Comparison of ENCODE assay signal across 19 cellular contexts in the genomic region with DNA sequence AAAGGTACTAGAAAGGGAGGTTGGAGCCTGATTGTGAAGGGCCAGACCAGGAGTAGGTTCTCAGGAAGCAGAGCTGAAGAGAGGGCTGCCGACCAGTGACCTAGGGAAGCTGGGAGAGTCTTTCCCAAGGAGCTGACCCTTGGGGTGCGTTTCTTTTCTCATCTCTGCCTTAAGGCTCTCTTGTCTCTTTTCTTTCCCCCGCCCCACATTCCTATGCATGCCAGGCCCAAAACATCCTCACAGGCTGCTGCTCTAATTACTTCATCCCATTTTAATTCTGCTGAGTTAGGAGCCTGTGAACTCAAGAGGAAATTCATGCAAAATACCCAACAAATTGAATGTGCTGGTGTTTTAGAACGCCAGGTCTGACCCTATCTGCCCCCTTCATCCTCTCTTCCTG. TPM values are rescaled to one million over a fixed set of nuclear protein-coding genes. Genes with fewer than 3 reads are reported as not detected.
DNase-seq lines count a peak whose midpoint lies in the region; ATAC-seq, FAIRE-seq and TF ChIP-seq lines count a peak whose summit lies in the region.
"Had no signal": no experiment of that assay in that cellular context is flagged by ENCODE, and none has a peak within 500 bp of the region (broad histone marks: within the 10 kb centered on the region; RNA-seq: fewer than 3 reads in every experiment).

No MANE protein-coding gene starts in this region.

- H2BK120ac ChIP-seq in H9 (ENCODE audit: low read depth, low read length, poor library complexity, severe bottlenecking) (no peak overlapping the region), mesendoderm (ENCODE audit: low read depth, low read length) (no peak overlapping the region)

- no peak overlapping the region for H2BK15ac ChIP-seq in H9 (ENCODE audit: low read depth, low read length)
- no peak overlapping the region for H2BK15ac ChIP-seq in mesendoderm (replicated peaks; ENCODE audit: low read depth)

- H4K5ac ChIP-seq in H9 (ENCODE audit: insufficient read length, low read depth, low read length) (no peak overlapping the region), mesendoderm (ENCODE audit: low read length) (no peak overlapping the region)

- no CpG with 5 or more reads among the region's 4 CpGs for WGBS in H9 (ENCODE audit: extremely low coverage, insufficient read length, low lambda C conversion rate)
- no CpG with 5 or more reads among the region's 4 CpGs for WGBS in mesendoderm (ENCODE audit: extremely low coverage, insufficient coverage, low lambda C conversion rate)
- 79% methylated on average over 4 of the region's 4 CpGs for WGBS in suprapubic skin

- H3K4me1 ChIP-seq in H9 (ENCODE audit: insufficient read depth, low read length) (no peaks in the 10 kb centered on the region; the same call in 1 of the 2 replicates), mesendoderm (ENCODE audit: control insufficient read depth, low read depth, low read length) (no peaks in the 10 kb centered on the region), suprapubic skin (peaks cover 7% of the 10 kb centered on the region)

- TF ChIP-seq POLR2A in suprapubic skin (IDR thresholded peaks at IDR 0.05), result no peak

- H3K4me2 ChIP-seq in H9 (ENCODE audit: insufficient read depth, insufficient read length, low read length), result no peak overlapping the region
- no peak overlapping the region for H3K4me2 ChIP-seq in mesendoderm (ENCODE audit: low read length)

- H2AFZ ChIP-seq in H9 (ENCODE audit: low read length), result no peak overlapping the region

- no peak for TF ChIP-seq EP300 in suprapubic skin (IDR thresholded peaks at IDR 0.05)

- H3K18ac ChIP-seq in H9 (ENCODE audit: insufficient read length, low read depth, low read length) (no peak overlapping the region), mesendoderm (ENCODE audit: low read length) (no peak overlapping the region)

- H3K27ac Mint-ChIP-seq in H9 (peak overlapping the region in 2 of 3 experiments; percentile 1 to 13; a peak in 1 of 7 replicates), chondrocyte (ENCODE audit: unreplicated experiment) (no peak overlapping the region)
- H3K27ac Mint-ChIP-seq: B cell; CD8-positive, alpha-beta T cell; IgD-negative memory B cell had no signal

- no peaks in the 10 kb centered on the region for H3K36me3 ChIP-seq in mesendoderm (ENCODE audit: control insufficient read depth, insufficient read depth, low read length)
- no peaks in the 10 kb centered on the region for H3K36me3 ChIP-seq in suprapubic skin

- H3K27me3 ChIP-seq in H9 (ENCODE audit: insufficient read depth, low read length), result no peaks in the 10 kb centered on the region
- no peaks in the 10 kb centered on the region for H3K27me3 ChIP-seq in mesendoderm (ENCODE audit: insufficient read depth, low read length, poor library complexity)
- no peaks in the 10 kb centered on the region for H3K27me3 ChIP-seq in suprapubic skin

- H3K27ac ChIP-seq in H9 (ENCODE audit: insufficient read length, low read depth, low read length) (no peak overlapping the region), mesendoderm (ENCODE audit: low read depth, low read length) (no peak overlapping the region), suprapubic skin (no peak overlapping the region)

- H3K27me3 Mint-ChIP-seq in H9 (ENCODE audit: low read depth) (no peaks in the 10 kb centered on the region; the same call in 1 of the 2 replicates), chondrocyte (ENCODE audit: low read depth) (no peaks in the 10 kb centered on the region)

- H3K56ac ChIP-seq in H9 (ENCODE audit: insufficient read length, low read depth, low read length), result no peak overlapping the region
- no peak overlapping the region for H3K56ac ChIP-seq in mesendoderm (ENCODE audit: low read length)

- H3K9ac ChIP-seq in H9 (ENCODE audit: extremely low read depth, insufficient read length, low read length), result no peak overlapping the region
- no peak overlapping the region for H3K9ac ChIP-seq in mesendoderm (ENCODE audit: low read length)

- H3K4ac ChIP-seq in H9 (ENCODE audit: low read depth, low read length), result no peak overlapping the region
- no peak overlapping the region for H3K4ac ChIP-seq in mesendoderm (ENCODE audit: low read depth, low read length)

- TF ChIP-seq CTCF in H9 (conservative IDR thresholded peaks at IDR 0.05) (no peak), chondrocyte (IDR thresholded peaks at IDR 0.05) (no peak), suprapubic skin (IDR thresholded peaks at IDR 0.05) (no peak)

- H3K4me3 ChIP-seq in mesendoderm (ENCODE audit: low read length) (no peak overlapping the region), suprapubic skin (no peak overlapping the region)

- H3K4me1 Mint-ChIP-seq in H9 (peaks cover 10 to 11% of the 10 kb centered on the region in 2 experiments), chondrocyte (ENCODE audit: low read depth) (peaks cover 3% of the 10 kb centered on the region)
- H3K4me1 Mint-ChIP-seq: B cell had no signal

- no peak overlapping the region for H3K14ac ChIP-seq in H9 (ENCODE audit: insufficient read depth, low read length)

- H3K9me3 ChIP-seq in H9 (ENCODE audit: control insufficient read depth, low read depth, low read length) (no peaks in the 10 kb centered on the region), suprapubic skin (no peaks in the 10 kb centered on the region)

- H2BK5ac ChIP-seq in H9 (ENCODE audit: insufficient read length, low read length) (no peak overlapping the region), mesendoderm (ENCODE audit: low read length) (no peak overlapping the region)

- no peak for DNase-seq in H9
- peak; percentile 21 for DNase-seq in chondrocyte (ENCODE audit: low spot score)
- peak; percentile 36 for DNase-seq in mesendoderm
- DNase-seq in suprapubic skin (ENCODE audit: low spot score in 2 of 2), result peak; percentile 5 to 24
- no peak for DNase-seq in NCI-H510A (lab: John Stamatoyannopoulos, UW)
- no peak for DNase-seq in HTR-8/SVneo (ENCODE audit: insufficient read length, low spot score)
- DNase-seq: C1 segment of cervical spinal cord; CD8-positive, alpha-beta T cell; COR-L47; DMS153; DMS79 treated with DMSO at 0.1 percent for 48 hours; EL; GDM1; H7 had no signal

- no peaks in the 10 kb centered on the region for H4K20me1 ChIP-seq in H9 (ENCODE audit: control insufficient read depth, insufficient read depth, insufficient read length)

- H3K79me1 ChIP-seq in H9 (ENCODE audit: insufficient read depth, low read depth, low read length, poor library complexity, severe bottlenecking) (no peaks in the 10 kb centered on the region), mesendoderm (ENCODE audit: low read length) (no peaks in the 10 kb centered on the region)

- FAIRE-seq in HTR-8/SVneo (lab: Jason Lieb, UNC), result no peak
- FAIRE-seq: A204.1, D721Med had no signal

- no peak for ATAC-seq in GM21619 (IDR thresholded peaks at IDR 0.05; ENCODE audit: unreplicated experiment)
- ATAC-seq: CD8-positive, alpha-beta T cell had no signal

- H2BK12ac ChIP-seq in H9 (ENCODE audit: insufficient read length, low read depth, low read length), result no peak overlapping the region

- H3K4me3 Mint-ChIP-seq in H9 (no peak overlapping the region), chondrocyte (ENCODE audit: unreplicated experiment) (no peak overlapping the region)
- H3K4me3 Mint-ChIP-seq: B cell; CD8-positive, alpha-beta T cell; IgD-negative memory B cell had no signal

- no peak overlapping the region for H2BK20ac ChIP-seq in H9 (ENCODE audit: low read depth, low read length, poor library complexity, severe bottlenecking)

- H3K23me2 ChIP-seq in H9 (ENCODE audit: insufficient read length, low read depth, low read length, poor library complexity, severe bottlenecking), result no peaks in the 10 kb centered on the region

- H2AK5ac ChIP-seq in H9 (ENCODE audit: insufficient read length, low read length) (no peak overlapping the region), mesendoderm (ENCODE audit: low read length) (no peak overlapping the region)

- H3K23ac ChIP-seq in H9 (ENCODE audit: insufficient read length, low read depth, low read length) (no peak overlapping the region), mesendoderm (ENCODE audit: low read length) (no peak overlapping the region)

- no peak overlapping the region for H4K8ac ChIP-seq in H9 (replicated peaks; ENCODE audit: insufficient read length, low read depth, low read length)
- no peak overlapping the region for H4K8ac ChIP-seq in mesendoderm (ENCODE audit: low read depth, low read length)

- H4K91ac ChIP-seq in H9 (ENCODE audit: insufficient read length, low read depth, low read length), result no peak overlapping the region

- H3K36me3 Mint-ChIP-seq in H9 (ENCODE audit: insufficient read depth in 1 of 3, low read depth in 3 of 3), result peaks cover 0 to 2% (median 0%) of the 10 kb centered on the region in 3 experiments; a peak in 1 of 7 replicates
- H3K36me3 Mint-ChIP-seq in chondrocyte (ENCODE audit: low read depth), result no peaks in the 10 kb centered on the region
- H3K36me3 Mint-ChIP-seq: CD8-positive, alpha-beta T cell; IgD-negative memory B cell had no signal

- H3K79me2 ChIP-seq in H9 (ENCODE audit: insufficient read depth, low read length), result no peaks in the 10 kb centered on the region
- no peaks in the 10 kb centered on the region for H3K79me2 ChIP-seq in mesendoderm (ENCODE audit: control insufficient read depth, insufficient read depth, low read length)

- H3K9me3 Mint-ChIP-seq in H9 (no peaks in the 10 kb centered on the region; a peak in 1 of 5 replicates), chondrocyte (ENCODE audit: low read depth) (no peaks in the 10 kb centered on the region)
- H3K9me3 Mint-ChIP-seq: CD8-positive, alpha-beta T cell; IgD-negative memory B cell had no signal

- H3T11ph ChIP-seq in H9 (ENCODE audit: low read length), result no peak overlapping the region

RNA-seq across cellular contexts. Expression of a gene that starts 46.9 kb away (rescaled TPM):
- total RNA-seq in H9 (2021), result 397 and 399 TPM in 2 replicates
- total RNA-seq in chondrocyte, result 164 to 241 TPM (median 237 TPM) in 3 replicates
- polyA plus RNA-seq in mesendoderm (2013, experiment 1 of 2), result 301 TPM
- polyA plus RNA-seq in mesendoderm (2013, experiment 2 of 2), result 297 TPM
- 100 to 1,000 TPM; 204 to 252 (median 247) TPM for total RNA-seq in suprapubic skin

Comparison
In these comparisons a context has a peak if more than half of its experiments do, and no peak if none do; other contexts are left out.
1. DNase-seq: peak in chondrocyte (single experiment), mesendoderm (single experiment) and suprapubic skin (2 of 2); none in H9 (single experiment), NCI-H510A (single experiment) and HTR-8/SVneo (single experiment).